Comparison of ENCODE assay signal across 12 cellular contexts in genomic region chr2:166333809-166334208, GRCh38. TPM values are rescaled to one million over a fixed set of nuclear protein-coding genes. Genes with fewer than 3 reads are reported as not detected.
"Had no signal": no experiment of that assay in that cellular context is flagged by ENCODE, and none has a peak within 500 bp of the region (broad histone marks: within the 10 kb centered on the region; RNA-seq: fewer than 3 reads in every experiment).

No MANE protein-coding gene starts in this region.

- H3K36me3 ChIP-seq: colonic mucosa, neutrophil, tibial nerve, vagina had no signal

- ATAC-seq: activated CD8-positive, alpha-beta memory T cell treated with anti-CD3 and anti-CD28 coated beads, Interleukin-2, amount 10 ng/mL, durations not matched to agents 7 days and 5 days; foreskin keratinocyte; naive thymus-derived CD4-positive, alpha-beta T cell; stimulated activated memory B cell treated with anti-CD40 and anti-IgM and Interleukin-4, amounts not matched to agents 10 μg/mL and 1 μg/mL and 100 μg/mL, for 72 hours had no signal

- H3K27me3 ChIP-seq: colonic mucosa, foreskin keratinocyte, neutrophil, tibial nerve, vagina had no signal

- H3K27ac ChIP-seq: colonic mucosa, foreskin keratinocyte, neutrophil, tibial nerve, vagina had no signal

- H3K9me3 ChIP-seq: colonic mucosa, neutrophil, tibial nerve, vagina had no signal

- H3K4me3 Mint-ChIP-seq: activated CD8-positive, alpha-beta memory T cell treated with anti-CD3 and anti-CD28 coated beads, Interleukin-2, amount 10 ng/mL, durations not matched to agents 7 days and 5 days; activated naive CD8-positive, alpha-beta T cell treated with anti-CD3 and anti-CD28 coated beads, Interleukin-2, amount 10 ng/mL, durations not matched to agents 7 days and 5 days; naive thymus-derived CD4-positive, alpha-beta T cell; stimulated activated memory B cell treated with anti-CD40 and anti-IgM and Interleukin-4, amounts not matched to agents 10 μg/mL and 1 μg/mL and 100 μg/mL, for 72 hours had no signal

- H3K9me3 Mint-ChIP-seq: activated naive CD8-positive, alpha-beta T cell treated with anti-CD3 and anti-CD28 coated beads, Interleukin-2, amount 10 ng/mL, durations not matched to agents 7 days and 5 days; stimulated activated memory B cell treated with anti-CD40 and anti-IgM and Interleukin-4, amounts not matched to agents 10 μg/mL and 1 μg/mL and 100 μg/mL, for 72 hours had no signal

- H3K4me1 ChIP-seq: colonic mucosa, foreskin keratinocyte, tibial nerve, vagina had no signal

- H3K4me3 ChIP-seq: colonic mucosa, tibial nerve, vagina had no signal

- H3K27ac Mint-ChIP-seq: activated CD8-positive, alpha-beta memory T cell treated with anti-CD3 and anti-CD28 coated beads, Interleukin-2, amount 10 ng/mL, durations not matched to agents 7 days and 5 days; activated naive CD8-positive, alpha-beta T cell treated with anti-CD3 and anti-CD28 coated beads, Interleukin-2, amount 10 ng/mL, durations not matched to agents 7 days and 5 days; naive thymus-derived CD4-positive, alpha-beta T cell; stimulated activated memory B cell treated with anti-CD40 and anti-IgM and Interleukin-4, amounts not matched to agents 10 μg/mL and 1 μg/mL and 100 μg/mL, for 72 hours had no signal

- DNase-seq: activated CD4-positive, alpha-beta T cell treated with anti-CD3 and anti-CD28 coated beads, Interleukin-2, amount 50 U/mL, for 48 hours; activated CD8-positive, alpha-beta memory T cell treated with anti-CD3 and anti-CD28 coated beads, Interleukin-2, amount 10 ng/mL, durations not matched to agents 7 days and 5 days; activated naive CD8-positive, alpha-beta T cell treated with anti-CD3 and anti-CD28 coated beads, Interleukin-2, amount 10 ng/mL, durations not matched to agents 7 days and 5 days; activated T-cell treated with anti-CD3 and anti-CD28 coated beads, Interleukin-2, amount 50 U/mL, for 48 hours; colonic mucosa; naive thymus-derived CD4-positive, alpha-beta T cell; posterior cingulate gyrus had no signal

- H3K36me3 Mint-ChIP-seq: activated CD8-positive, alpha-beta memory T cell treated with anti-CD3 and anti-CD28 coated beads, Interleukin-2, amount 10 ng/mL, durations not matched to agents 7 days and 5 days; activated naive CD8-positive, alpha-beta T cell treated with anti-CD3 and anti-CD28 coated beads, Interleukin-2, amount 10 ng/mL, durations not matched to agents 7 days and 5 days; naive thymus-derived CD4-positive, alpha-beta T cell; stimulated activated memory B cell treated with anti-CD40 and anti-IgM and Interleukin-4, amounts not matched to agents 10 μg/mL and 1 μg/mL and 100 μg/mL, for 72 hours had no signal

- H3K27me3 Mint-ChIP-seq: activated CD8-positive, alpha-beta memory T cell treated with anti-CD3 and anti-CD28 coated beads, Interleukin-2, amount 10 ng/mL, durations not matched to agents 7 days and 5 days; activated naive CD8-positive, alpha-beta T cell treated with anti-CD3 and anti-CD28 coated beads, Interleukin-2, amount 10 ng/mL, durations not matched to agents 7 days and 5 days; naive thymus-derived CD4-positive, alpha-beta T cell; stimulated activated memory B cell treated with anti-CD40 and anti-IgM and Interleukin-4, amounts not matched to agents 10 μg/mL and 1 μg/mL and 100 μg/mL, for 72 hours had no signal

- H3K4me1 Mint-ChIP-seq: activated CD8-positive, alpha-beta memory T cell treated with anti-CD3 and anti-CD28 coated beads, Interleukin-2, amount 10 ng/mL, durations not matched to agents 7 days and 5 days; activated naive CD8-positive, alpha-beta T cell treated with anti-CD3 and anti-CD28 coated beads, Interleukin-2, amount 10 ng/mL, durations not matched to agents 7 days and 5 days; naive thymus-derived CD4-positive, alpha-beta T cell; stimulated activated memory B cell treated with anti-CD40 and anti-IgM and Interleukin-4, amounts not matched to agents 10 μg/mL and 1 μg/mL and 100 μg/mL, for 72 hours had no signal

RNA-seq across cellular contexts. Expression of gene SCN9A, which starts 41.9 kb away (rescaled TPM):
- total RNA-seq: activated CD8-positive, alpha-beta memory T cell treated with anti-CD3 and anti-CD28 coated beads, Interleukin-2, amount 10 ng/mL, durations not matched to agents 7 days and 5 days; activated naive CD8-positive, alpha-beta T cell treated with anti-CD3 and anti-CD28 coated beads, Interleukin-2, amount 10 ng/mL, durations not matched to agents 7 days and 5 days had no signal
